ENCODE assay signal across 18 cellular contexts in genomic region chr22:41405588-41405987, GRCh38. TPM values are rescaled to one million over a fixed set of nuclear protein-coding genes. Genes with fewer than 3 reads are reported as not detected.
A peak's percentile ranks its signal among the peaks of the same experiment; 100 is the strongest.
DNase-seq lines count a peak whose midpoint lies in the region; ATAC-seq and TF ChIP-seq lines count a peak whose summit lies in the region.
"Had no signal": no experiment of that assay in that cellular context is flagged by ENCODE, and none has a peak within 500 bp of the region (broad histone marks: within the 10 kb centered on the region; RNA-seq: fewer than 3 reads in every experiment).

No MANE protein-coding gene starts in this region.

- H3K27me3 ChIP-seq in uterus = no peaks in the 10 kb centered on the region
- H3K27me3 ChIP-seq: gastroesophageal sphincter had no signal

- CTCF ChIA-PET in activated CD4-positive, alpha-beta T cell treated with anti-CD3 and anti-CD28 coated beads for 36 hours (lab: Charles Lee) = interaction anchor here (1.4 to 4.5 kb wide), 4 partner anchors 40 to 127 kb away, joined by 3 to 57 read pairs (median 20); no protein-coding TSS in a partner anchor
- CTCF ChIA-PET in WTC11 (lab: Charles Lee) = interaction anchor here (0.8 to 4.6 kb wide), 2 partner anchors 59 to 112 kb away, joined by 3 to 110 read pairs; no protein-coding TSS in a partner anchor

- H3K9me3 Mint-ChIP-seq in activated CD4-positive, alpha-beta T cell treated with anti-CD3 and anti-CD28 coated beads for 36 hours (ENCODE audit: low read depth) = no peaks in the 10 kb centered on the region
- H3K9me3 Mint-ChIP-seq in activated naive CD8-positive, alpha-beta T cell treated with anti-CD3 and anti-CD28 coated beads for 36 hours = no peaks in the 10 kb centered on the region
- no peaks in the 10 kb centered on the region for H3K9me3 Mint-ChIP-seq in WTC11
- H3K9me3 Mint-ChIP-seq: neural crest cell had no signal

- peak; percentile 28 for ATAC-seq in activated CD4-positive, alpha-beta T cell treated with anti-CD3 and anti-CD28 coated beads for 36 hours
- ATAC-seq in HG02759 (IDR thresholded peaks at IDR 0.05; ENCODE audit: unreplicated experiment) = peak; percentile 37
- ATAC-seq in WTC11 = no peak
- ATAC-seq: gastroesophageal sphincter had no signal

- H3K4me3 ChIP-seq in uterus = no peak overlapping the region
- H3K4me3 ChIP-seq: gastroesophageal sphincter had no signal

- TF ChIP-seq POLR2A in uterus (IDR thresholded peaks at IDR 0.05) = no peak

- peaks cover 10 to 11% of the 10 kb centered on the region in 2 donors for H3K4me1 ChIP-seq in uterus

- H3K4me1 Mint-ChIP-seq in activated CD4-positive, alpha-beta T cell treated with anti-CD3 and anti-CD28 coated beads for 36 hours = peaks cover 17% of the 10 kb centered on the region
- peaks cover 14% of the 10 kb centered on the region for H3K4me1 Mint-ChIP-seq in activated naive CD8-positive, alpha-beta T cell treated with anti-CD3 and anti-CD28 coated beads for 36 hours
- peaks cover 2% of the 10 kb centered on the region; the same call in 1 of the 2 replicates for H3K4me1 Mint-ChIP-seq in WTC11

- no peak overlapping the region for H3K27ac ChIP-seq in uterus
- H3K27ac ChIP-seq: 22Rv1 had no signal

- peak overlapping the region; percentile 84 for H3K27ac Mint-ChIP-seq in activated CD4-positive, alpha-beta T cell treated with anti-CD3 and anti-CD28 coated beads for 36 hours
- peak overlapping the region; percentile 77 for H3K27ac Mint-ChIP-seq in activated naive CD8-positive, alpha-beta T cell treated with anti-CD3 and anti-CD28 coated beads for 36 hours
- no peak overlapping the region for H3K27ac Mint-ChIP-seq in WTC11

- DNase-seq in activated CD4-positive, alpha-beta T cell treated with anti-CD3 and anti-CD28 coated beads for 36 hours = peak; percentile 61
- no peak for DNase-seq in activated CD4-positive, alpha-beta T cell treated with anti-CD3 and anti-CD28 coated beads, Interleukin-2, amount 50 U/mL, for 1 hour
- peak; percentile 49 for DNase-seq in activated naive CD8-positive, alpha-beta T cell treated with anti-CD3 and anti-CD28 coated beads for 36 hours
- peak; percentile 64 for DNase-seq in stimulated activated CD8-positive, alpha-beta memory T cell treated with anti-CD3 and anti-CD28 coated beads, Interleukin-4, amount 100 ng/mL, for 48 hours
- no peak for DNase-seq in WTC11 (ENCODE audit: low spot score)
- DNase-seq in NCI-H748 (lab: John Stamatoyannopoulos, UW; ENCODE audit: unreplicated experiment) = no peak
- DNase-seq in uterus = no peak
- DNase-seq: amygdala, C1 segment of cervical spinal cord, DMS79 treated with DMSO at 0.1 percent for 48 hours, Kasumi-1, mammary epithelial cell, NCI-H1436 treated with DMSO at 0.1 percent for 48 hours, SHP77 treated with DMSO at 0.1 percent for 48 hours had no signal

- no peaks in the 10 kb centered on the region for H3K27me3 Mint-ChIP-seq in activated CD4-positive, alpha-beta T cell treated with anti-CD3 and anti-CD28 coated beads for 36 hours
- no peaks in the 10 kb centered on the region for H3K27me3 Mint-ChIP-seq in activated naive CD8-positive, alpha-beta T cell treated with anti-CD3 and anti-CD28 coated beads for 36 hours
- H3K27me3 Mint-ChIP-seq in WTC11 (ENCODE audit: low read depth) = no peaks in the 10 kb centered on the region

- POLR2A ChIA-PET in activated CD4-positive, alpha-beta T cell treated with anti-CD3 and anti-CD28 coated beads for 36 hours (lab: Charles Lee) = no interaction called here
- POLR2A ChIA-PET in WTC11 (lab: Charles Lee) = no interaction called here

- H3K36me3 ChIP-seq in uterus = no peaks in the 10 kb centered on the region
- H3K36me3 ChIP-seq: gastroesophageal sphincter had no signal

- H3K9me3 ChIP-seq in uterus = no peaks in the 10 kb centered on the region
- H3K9me3 ChIP-seq: gastroesophageal sphincter had no signal

- TF ChIP-seq CTCF in WTC11 (IDR thresholded peaks at IDR 0.05) = no peak
- no peak for TF ChIP-seq CTCF in uterus (IDR thresholded peaks at IDR 0.05)

- peak overlapping the region; percentile 54 for H3K4me3 Mint-ChIP-seq in activated CD4-positive, alpha-beta T cell treated with anti-CD3 and anti-CD28 coated beads for 36 hours
- peak overlapping the region; percentile 47 for H3K4me3 Mint-ChIP-seq in activated naive CD8-positive, alpha-beta T cell treated with anti-CD3 and anti-CD28 coated beads for 36 hours
- no peak overlapping the region for H3K4me3 Mint-ChIP-seq in WTC11
- H3K4me3 Mint-ChIP-seq: neural crest cell had no signal

- H3K36me3 Mint-ChIP-seq in activated CD4-positive, alpha-beta T cell treated with anti-CD3 and anti-CD28 coated beads for 36 hours (ENCODE audit: low read depth) = no peaks in the 10 kb centered on the region
- no peaks in the 10 kb centered on the region for H3K36me3 Mint-ChIP-seq in activated naive CD8-positive, alpha-beta T cell treated with anti-CD3 and anti-CD28 coated beads for 36 hours
- H3K36me3 Mint-ChIP-seq in WTC11 = no peaks in the 10 kb centered on the region

- intact Hi-C loops in activated CD4-positive, alpha-beta T cell treated with anti-CD3 and anti-CD28 coated beads for 36 hours (cut with DNase I, micrococcal nuclease) = loop anchor here in 1 of 2 experiments (2.0 kb wide), 2 partner anchors 39 to 121 kb away; no protein-coding TSS in a partner anchor
- intact Hi-C loops in uterus (cut with DNase I; ENCODE audit: low total_unique reads) = no loop called here

TF ChIP-seq in WTC11, 78 proteins besides CTCF, POLR2A, EP300 and RAD21:
- no peak for TF ChIP-seq FOXJ3 (CRISPR knock-in tag; IDR thresholded peaks at IDR 0.05; ENCODE audit: borderline replicate concordance)
- TF ChIP-seq ZNF121 (CRISPR knock-in tag; IDR thresholded peaks at IDR 0.05) = no peak
- TF ChIP-seq ZNF232 (CRISPR knock-in tag; IDR thresholded peaks at IDR 0.05) = no peak
- TF ChIP-seq ZNF219 (CRISPR knock-in tag; IDR thresholded peaks at IDR 0.05; ENCODE audit: borderline replicate concordance) = no peak

RNA-seq across cellular contexts. Expression of gene TEF, which starts 23.8 kb away (rescaled TPM):
- total RNA-seq in activated CD4-positive, alpha-beta T cell treated with anti-CD3 and anti-CD28 coated beads for 36 hours = 1 to 10 TPM; 1.7 to 2.2 TPM
- total RNA-seq in activated naive CD8-positive, alpha-beta T cell treated with anti-CD3 and anti-CD28 coated beads for 36 hours = 1 to 10 TPM; 2.6 to 2.8 TPM
- total RNA-seq in WTC11 (2021) = 9.8 to 12.0 TPM (median 10.2 TPM) in 3 replicates
- total RNA-seq in uterus = 10 to 100 TPM in 2 of 4 donors, 1 to 10 TPM in 2; 8.5 to 73.7 (median 15.1) TPM

RNA-seq across cellular contexts. Expression of gene TOB2, which starts 41.0 kb away (rescaled TPM):
- 10 to 100 TPM; 26.5 to 32.3 TPM for total RNA-seq in activated CD4-positive, alpha-beta T cell treated with anti-CD3 and anti-CD28 coated beads for 36 hours
- 10 to 100 TPM; 33.9 to 34.8 TPM for total RNA-seq in activated naive CD8-positive, alpha-beta T cell treated with anti-CD3 and anti-CD28 coated beads for 36 hours
- 46.6 to 52.2 TPM (median 49.4 TPM) in 3 replicates for total RNA-seq in WTC11 (2021)
- total RNA-seq in uterus = 10 to 100 TPM; 15.6 to 97.1 (median 27.8) TPM

Comparison
In these comparisons a context has a peak if more than half of its experiments do, and no peak if none do; other contexts are left out.
1. DNase-seq: peak in activated CD4-positive, alpha-beta T cell treated with anti-CD3 and anti-CD28 coated beads for 36 hours (single experiment), activated naive CD8-positive, alpha-beta T cell treated with anti-CD3 and anti-CD28 coated beads for 36 hours (single experiment) and stimulated activated CD8-positive, alpha-beta memory T cell treated with anti-CD3 and anti-CD28 coated beads, Interleukin-4, amount 100 ng/mL, for 48 hours (single experiment); none in activated CD4-positive, alpha-beta T cell treated with anti-CD3 and anti-CD28 coated beads, Interleukin-2, amount 50 U/mL, for 1 hour (single experiment), WTC11 (single experiment), NCI-H748 (single experiment) and uterus (0 of 2).